Comparison of ENCODE assay signal across 8 cellular contexts in the genomic region with DNA sequence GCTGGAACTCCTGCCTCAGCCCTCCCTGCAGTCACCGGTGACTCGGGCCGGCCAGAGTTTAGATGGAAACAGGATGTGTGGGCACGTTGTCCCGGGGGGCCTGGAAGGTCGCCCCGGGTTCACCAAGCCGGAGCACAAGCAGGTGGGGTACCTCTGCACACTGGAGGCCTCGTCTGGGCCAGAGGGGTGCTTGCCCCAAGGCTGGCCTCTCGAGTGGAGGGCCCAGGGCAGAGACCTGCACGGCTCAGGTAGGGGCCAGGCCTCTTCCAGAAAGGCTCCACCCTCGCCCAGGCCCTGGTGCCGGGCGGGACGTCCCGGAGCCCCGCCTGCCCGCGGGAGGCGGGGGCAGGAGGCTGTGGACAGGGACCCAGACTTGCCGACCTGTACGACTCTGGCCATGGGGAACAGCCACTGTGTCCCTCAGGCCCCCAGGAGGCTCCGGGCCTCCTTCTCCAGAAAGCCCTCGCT. TPM values are rescaled to one million over a fixed set of nuclear protein-coding genes. Genes with fewer than 3 reads are reported as not detected.
DNase-seq lines count a peak whose midpoint lies in the region; ATAC-seq and TF ChIP-seq lines count a peak whose summit lies in the region.

A gene with protein sequence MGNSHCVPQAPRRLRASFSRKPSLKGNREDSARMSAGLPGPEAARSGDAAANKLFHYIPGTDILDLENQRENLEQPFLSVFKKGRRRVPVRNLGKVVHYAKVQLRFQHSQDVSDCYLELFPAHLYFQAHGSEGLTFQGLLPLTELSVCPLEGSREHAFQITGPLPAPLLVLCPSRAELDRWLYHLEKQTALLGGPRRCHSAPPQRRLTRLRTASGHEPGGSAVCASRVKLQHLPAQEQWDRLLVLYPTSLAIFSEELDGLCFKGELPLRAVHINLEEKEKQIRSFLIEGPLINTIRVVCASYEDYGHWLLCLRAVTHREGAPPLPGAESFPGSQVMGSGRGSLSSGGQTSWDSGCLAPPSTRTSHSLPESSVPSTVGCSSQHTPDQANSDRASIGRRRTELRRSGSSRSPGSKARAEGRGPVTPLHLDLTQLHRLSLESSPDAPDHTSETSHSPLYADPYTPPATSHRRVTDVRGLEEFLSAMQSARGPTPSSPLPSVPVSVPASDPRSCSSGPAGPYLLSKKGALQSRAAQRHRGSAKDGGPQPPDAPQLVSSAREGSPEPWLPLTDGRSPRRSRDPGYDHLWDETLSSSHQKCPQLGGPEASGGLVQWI (plus strand): TSS at position 348 of the 468 bp plus-strand sequence. CDS start 50 bp downstream, at position 398.

- peak within 1 kb of the TSS; percentile 54; the same call in 1 of the 2 replicates for H3K9ac ChIP-seq in HUES64 (ENCODE audit: low read depth, low read length)
- H3K9ac ChIP-seq in iPS-15b (ENCODE audit: low read depth, low read length), result no peak within 1 kb of the TSS
- no peak within 1 kb of the TSS for H3K9ac ChIP-seq in SK-N-SH

- peaks cover 62% of the 10 kb centered on the region for H3K27me3 ChIP-seq in HUES64 (ENCODE audit: insufficient read depth, low read length)
- peaks cover 48% of the 10 kb centered on the region for H3K27me3 ChIP-seq in iPS-15b (ENCODE audit: control insufficient read depth, insufficient read depth, low read length)
- no peaks in the 10 kb centered on the region for H3K27me3 ChIP-seq in SK-N-SH (ENCODE audit: insufficient read depth)

- no peaks in the 10 kb centered on the region for H4K20me1 ChIP-seq in SK-N-SH (ENCODE audit: insufficient read depth)

- H3K4me3 Mint-ChIP-seq in stimulated activated effector memory CD8-positive, alpha-beta T cell treated with anti-CD3 and anti-CD28 coated beads, Interleukin-12 subunit alpha, Interleukin-12 subunit beta, amount 100 ng/mL, for 72 hours, result peak within 1 kb of the TSS; percentile 62

- H3K4me2 ChIP-seq in SK-N-SH, result no peak within 1 kb of the TSS

- H3K4me1 ChIP-seq in HUES64 (ENCODE audit: insufficient read depth, low read length) (no peaks in the 10 kb centered on the region), iPS-15b (ENCODE audit: control insufficient read depth, insufficient read depth, low read length) (no peaks in the 10 kb centered on the region), SK-N-SH (ENCODE audit: control insufficient read depth in 1 of 2, insufficient read depth in 2 of 2, low read depth in 1 of 2, low read length in 1 of 2) (peaks cover 0 to 7% of the 10 kb centered on the region in 2 experiments; a peak in 1 of 4 replicates)

- CTCF ChIA-PET in SK-N-SH (lab: Yijun Ruan, JAX), result no interaction called here

- no peaks in the 10 kb centered on the region for H3K9me3 ChIP-seq in HUES64 (ENCODE audit: insufficient read depth, low read depth, low read length)
- no peaks in the 10 kb centered on the region for H3K9me3 ChIP-seq in iPS-15b (ENCODE audit: control insufficient read depth, insufficient read depth, low read length)
- H3K9me3 ChIP-seq in SK-N-SH, result no peaks in the 10 kb centered on the region

- peaks cover 6% of the 10 kb centered on the region for H3K4me1 Mint-ChIP-seq in stimulated activated effector memory CD8-positive, alpha-beta T cell treated with anti-CD3 and anti-CD28 coated beads, Interleukin-12 subunit alpha, Interleukin-12 subunit beta, amount 100 ng/mL, for 72 hours

- WGBS in HUES64, result 22% methylated on average over 24 of the region's 24 CpGs
- WGBS in SK-N-SH (ENCODE audit: low lambda C conversion rate), result 92% methylated on average over 4 of the region's 24 CpGs

- DNase-seq in stimulated activated CD4-positive, alpha-beta T cell treated with anti-CD3 and anti-CD28 coated beads, Interleukin-15, amount 100 ng/mL, for 24 hours, result peak; percentile 64
- DNase-seq in stimulated activated CD4-positive, alpha-beta T cell treated with anti-CD3 and anti-CD28 coated beads, Interleukin-2, amount 100 ng/mL, for 48 hours, result no peak
- DNase-seq in activated effector memory CD4-positive, alpha-beta T cell treated with anti-CD3 and anti-CD28 coated beads, Interleukin-2, amount 50 U/mL, for 16 hours, result peak; percentile 70
- no peak for DNase-seq in stimulated activated effector memory CD8-positive, alpha-beta T cell treated with anti-CD3 and anti-CD28 coated beads, Interleukin-12 subunit alpha, Interleukin-12 subunit beta, amount 100 ng/mL, for 72 hours (ENCODE audit: low spot score in 2 of 2)
- DNase-seq in GOT3 (lab: John Stamatoyannopoulos, UW), result no peak
- DNase-seq in SK-N-SH, result no peak

- no peak for TF ChIP-seq RAD21 in SK-N-SH (IDR thresholded peaks at IDR 0.05; ENCODE audit: low read length)

- H3K27ac ChIP-seq in HUES64 (ENCODE audit: low read depth, low read length), result no peak within 1 kb of the TSS
- no peak within 1 kb of the TSS for H3K27ac ChIP-seq in SK-N-SH (ENCODE audit: low read depth in 2 of 2, low read length in 1 of 2)

- no peaks in the 10 kb centered on the region for H3K79me2 ChIP-seq in SK-N-SH (ENCODE audit: insufficient read depth)

- TF ChIP-seq EP300 in SK-N-SH (IDR thresholded peaks at IDR 0.05; ENCODE audit: borderline replicate concordance in 1 of 2, low read depth in 1 of 2, low read length in 1 of 2), result no peak

- H2AFZ ChIP-seq in SK-N-SH (ENCODE audit: low read depth), result no peak within 1 kb of the TSS

- H3K27ac Mint-ChIP-seq in stimulated activated effector memory CD8-positive, alpha-beta T cell treated with anti-CD3 and anti-CD28 coated beads, Interleukin-12 subunit alpha, Interleukin-12 subunit beta, amount 100 ng/mL, for 72 hours, result no peak within 1 kb of the TSS

- ATAC-seq in stimulated activated effector memory CD8-positive, alpha-beta T cell treated with anti-CD3 and anti-CD28 coated beads, Interleukin-12 subunit alpha, Interleukin-12 subunit beta, amount 100 ng/mL, for 72 hours, result peak; percentile 63

- no peaks in the 10 kb centered on the region for H3K9me3 Mint-ChIP-seq in stimulated activated effector memory CD8-positive, alpha-beta T cell treated with anti-CD3 and anti-CD28 coated beads, Interleukin-12 subunit alpha, Interleukin-12 subunit beta, amount 100 ng/mL, for 72 hours

- TF ChIP-seq CTCF in SK-N-SH (IDR thresholded peaks at IDR 0.05), result no peak

- no peaks in the 10 kb centered on the region for H3K36me3 Mint-ChIP-seq in stimulated activated effector memory CD8-positive, alpha-beta T cell treated with anti-CD3 and anti-CD28 coated beads, Interleukin-12 subunit alpha, Interleukin-12 subunit beta, amount 100 ng/mL, for 72 hours

- peak within 1 kb of the TSS; percentile 62 for H3K4me3 ChIP-seq in HUES64 (ENCODE audit: low read length)
- peak within 1 kb of the TSS; percentile 54 for H3K4me3 ChIP-seq in iPS-15b (ENCODE audit: low read depth, low read length)
- H3K4me3 ChIP-seq in SK-N-SH (ENCODE audit: low read depth in 2 of 2, low read length in 1 of 2), result no peak within 1 kb of the TSS

- H3K36me3 ChIP-seq in HUES64 (ENCODE audit: insufficient read depth, low read length) (peaks cover 17% of the 10 kb centered on the region), iPS-15b (ENCODE audit: control insufficient read depth, insufficient read depth, low read length) (peaks cover 18% of the 10 kb centered on the region), SK-N-SH (replicated peaks in 1 of 2; ENCODE audit: control insufficient read depth in 1 of 2, insufficient read depth in 2 of 2, low read length in 1 of 2) (peaks cover 0 to 14% of the 10 kb centered on the region in 2 experiments)

- POLR2A ChIA-PET in SK-N-SH (lab: Yijun Ruan, JAX), result no interaction called here

- no peaks in the 10 kb centered on the region for H3K9me2 ChIP-seq in SK-N-SH

- no peaks in the 10 kb centered on the region for H3F3A ChIP-seq in SK-N-SH (replicated peaks; ENCODE audit: insufficient read depth)

TF ChIP-seq in SK-N-SH, 30 proteins besides CTCF, POLR2A, EP300 and RAD21 (continues in another document):
- TF ChIP-seq EZH2phosphoT487 (IDR thresholded peaks at IDR 0.05; ENCODE audit: borderline replicate concordance, low read depth) (no peak), MEF2A (IDR thresholded peaks at IDR 0.05; ENCODE audit: borderline replicate concordance, low read depth) (no peak), RCOR1 (IDR thresholded peaks at IDR 0.05; ENCODE audit: low read length) (no peak), SMC3 (IDR thresholded peaks at IDR 0.05; ENCODE audit: low read depth, low read length) (no peak), FOXM1 (IDR thresholded peaks at IDR 0.05; ENCODE audit: low read depth) (no peak), FOSL2 (IDR thresholded peaks at IDR 0.05; ENCODE audit: borderline replicate concordance, low read depth) (no peak), TEAD4 (IDR thresholded peaks at IDR 0.05; ENCODE audit: borderline replicate concordance, insufficient read depth) (no peak), NFIC (IDR thresholded peaks at IDR 0.05; ENCODE audit: borderline replicate concordance) (no peak), FOXJ3 (CRISPR knock-in tag; IDR thresholded peaks at IDR 0.05) (no peak), NRF1 (IDR thresholded peaks at IDR 0.05; ENCODE audit: low read depth, low read length) (no peak)
- TF ChIP-seq, protein P1, sequence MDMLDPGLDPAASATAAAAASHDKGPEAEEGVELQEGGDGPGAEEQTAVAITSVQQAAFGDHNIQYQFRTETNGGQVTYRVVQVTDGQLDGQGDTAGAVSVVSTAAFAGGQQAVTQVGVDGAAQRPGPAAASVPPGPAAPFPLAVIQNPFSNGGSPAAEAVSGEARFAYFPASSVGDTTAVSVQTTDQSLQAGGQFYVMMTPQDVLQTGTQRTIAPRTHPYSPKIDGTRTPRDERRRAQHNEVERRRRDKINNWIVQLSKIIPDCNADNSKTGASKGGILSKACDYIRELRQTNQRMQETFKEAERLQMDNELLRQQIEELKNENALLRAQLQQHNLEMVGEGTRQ (IDR thresholded peaks at IDR 0.05; ENCODE audit: borderline replicate concordance, low read depth, low read length), result no peak
- TF ChIP-seq, protein P2, sequence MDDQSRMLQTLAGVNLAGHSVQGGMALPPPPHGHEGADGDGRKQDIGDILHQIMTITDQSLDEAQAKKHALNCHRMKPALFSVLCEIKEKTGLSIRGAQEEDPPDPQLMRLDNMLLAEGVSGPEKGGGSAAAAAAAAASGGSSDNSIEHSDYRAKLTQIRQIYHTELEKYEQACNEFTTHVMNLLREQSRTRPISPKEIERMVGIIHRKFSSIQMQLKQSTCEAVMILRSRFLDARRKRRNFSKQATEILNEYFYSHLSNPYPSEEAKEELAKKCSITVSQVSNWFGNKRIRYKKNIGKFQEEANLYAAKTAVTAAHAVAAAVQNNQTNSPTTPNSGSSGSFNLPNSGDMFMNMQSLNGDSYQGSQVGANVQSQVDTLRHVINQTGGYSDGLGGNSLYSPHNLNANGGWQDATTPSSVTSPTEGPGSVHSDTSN (IDR thresholded peaks at IDR 0.05), result no peak
- TF ChIP-seq, protein P3, sequence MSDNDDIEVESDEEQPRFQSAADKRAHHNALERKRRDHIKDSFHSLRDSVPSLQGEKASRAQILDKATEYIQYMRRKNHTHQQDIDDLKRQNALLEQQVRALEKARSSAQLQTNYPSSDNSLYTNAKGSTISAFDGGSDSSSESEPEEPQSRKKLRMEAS (IDR thresholded peaks at IDR 0.05; ENCODE audit: low read depth), result no peak

RNA-seq across cellular contexts. Expression of the gene that starts here (rescaled TPM):
- 0.10 TPM for polyA plus RNA-seq in HUES64 (2013, experiment 1 of 2)
- 0.38 TPM for polyA plus RNA-seq in HUES64 (2013, experiment 2 of 2)
- not detected in 2 replicates for polyA plus RNA-seq in SK-N-SH (2012; rRNA removed)
- polyA plus RNA-seq in SK-N-SH (2012; cell fraction: cytosol; rRNA removed), result not detected in 2 replicates
- 0.13 and 0.25 TPM in 2 replicates for polyA plus RNA-seq in SK-N-SH (2012; cell fraction: nucleus; rRNA removed)

Comparison
In these comparisons a context has a peak if more than half of its experiments do, and no peak if none do; other contexts are left out.
1. DNase-seq: peak in stimulated activated CD4-positive, alpha-beta T cell treated with anti-CD3 and anti-CD28 coated beads, Interleukin-15, amount 100 ng/mL, for 24 hours (single experiment) and activated effector memory CD4-positive, alpha-beta T cell treated with anti-CD3 and anti-CD28 coated beads, Interleukin-2, amount 50 U/mL, for 16 hours (single experiment); none in stimulated activated CD4-positive, alpha-beta T cell treated with anti-CD3 and anti-CD28 coated beads, Interleukin-2, amount 100 ng/mL, for 48 hours (0 of 2), stimulated activated effector memory CD8-positive, alpha-beta T cell treated with anti-CD3 and anti-CD28 coated beads, Interleukin-12 subunit alpha, Interleukin-12 subunit beta, amount 100 ng/mL, for 72 hours (0 of 2), GOT3 (single experiment) and SK-N-SH (single experiment).
2. H3K4me3 ChIP-seq: peak in HUES64 (single experiment) and iPS-15b (single experiment); none in SK-N-SH (0 of 2).